In genomic region chr5:156920042-156920860, GRCh38 we compare ENCODE assay signal across 9 cellular contexts. TPM values are rescaled to one million over a fixed set of nuclear protein-coding genes. Genes with fewer than 3 reads are reported as not detected.
DNase-seq lines count a peak whose midpoint lies in the region; ATAC-seq and TF ChIP-seq lines count a peak whose summit lies in the region.
"Had no signal": no experiment of that assay in that cellular context is flagged by ENCODE, and none has a peak within 500 bp of the region (broad histone marks: within the 10 kb centered on the region; RNA-seq: fewer than 3 reads in every experiment).

No MANE protein-coding gene starts in this region.

- H3K36me3 Mint-ChIP-seq in activated CD4-positive, alpha-beta T cell treated with anti-CD3 and anti-CD28 coated beads for 36 hours (ENCODE audit: low read depth), result peaks cover 7% of the 10 kb centered on the region
- H3K36me3 Mint-ChIP-seq in activated T-helper 2 cell treated with anti-CD3 and anti-CD28 coated beads, Interferon-gamma antibody, Interleukin-2, Interleukin-4, amounts not matched to agents 10 μg/mL and 5 μg/mL and 100 μg/mL, durations not matched to agents 14 hours and 24 hours and 36 hours (ENCODE audit: low read depth), result peaks cover 37% of the 10 kb centered on the region
- no peaks in the 10 kb centered on the region for H3K36me3 Mint-ChIP-seq in glutamatergic neuron (ENCODE audit: unreplicated experiment)

- no peaks in the 10 kb centered on the region for H3K27me3 Mint-ChIP-seq in activated CD4-positive, alpha-beta T cell treated with anti-CD3 and anti-CD28 coated beads for 36 hours
- H3K27me3 Mint-ChIP-seq in activated T-helper 2 cell treated with anti-CD3 and anti-CD28 coated beads, Interferon-gamma antibody, Interleukin-2, Interleukin-4, amounts not matched to agents 10 μg/mL and 5 μg/mL and 100 μg/mL, durations not matched to agents 14 hours and 24 hours and 36 hours (ENCODE audit: low read depth), result no peaks in the 10 kb centered on the region
- no peaks in the 10 kb centered on the region for H3K27me3 Mint-ChIP-seq in glutamatergic neuron (ENCODE audit: unreplicated experiment)

- peak; percentile 75 for ATAC-seq in activated CD4-positive, alpha-beta T cell treated with anti-CD3 and anti-CD28 coated beads for 36 hours
- peak; percentile 61 for ATAC-seq in HG03342 (IDR thresholded peaks at IDR 0.05; ENCODE audit: unreplicated experiment)

- peak overlapping the region; percentile 97 for H3K27ac Mint-ChIP-seq in activated CD4-positive, alpha-beta T cell treated with anti-CD3 and anti-CD28 coated beads for 36 hours
- H3K27ac Mint-ChIP-seq in activated T-helper 2 cell treated with anti-CD3 and anti-CD28 coated beads, Interferon-gamma antibody, Interleukin-2, Interleukin-4, amounts not matched to agents 10 μg/mL and 5 μg/mL and 100 μg/mL, durations not matched to agents 14 hours and 24 hours and 36 hours, result peak overlapping the region; percentile 89
- no peak overlapping the region for H3K27ac Mint-ChIP-seq in glutamatergic neuron (ENCODE audit: unreplicated experiment)

- CTCF ChIA-PET in activated CD4-positive, alpha-beta T cell treated with anti-CD3 and anti-CD28 coated beads for 36 hours (lab: Charles Lee), result interaction anchor here (0.6 to 2.7 kb wide), 9 partner anchors 9 to 223 kb away, joined by 4 to 13 read pairs (median 6); partner anchors contain the start of gene MED7

- peak overlapping the region; percentile 58 for H3K4me3 Mint-ChIP-seq in activated CD4-positive, alpha-beta T cell treated with anti-CD3 and anti-CD28 coated beads for 36 hours
- H3K4me3 Mint-ChIP-seq in activated T-helper 2 cell treated with anti-CD3 and anti-CD28 coated beads, Interferon-gamma antibody, Interleukin-2, Interleukin-4, amounts not matched to agents 10 μg/mL and 5 μg/mL and 100 μg/mL, durations not matched to agents 14 hours and 24 hours and 36 hours (ENCODE audit: low read depth), result peak overlapping the region; percentile 64
- no peak overlapping the region for H3K4me3 Mint-ChIP-seq in glutamatergic neuron (ENCODE audit: unreplicated experiment)

- no peak for TF ChIP-seq CTCF in glutamatergic neuron (IDR thresholded peaks at IDR 0.05; ENCODE audit: partially characterized antibody, unreplicated experiment)

- H3K4me1 Mint-ChIP-seq in activated CD4-positive, alpha-beta T cell treated with anti-CD3 and anti-CD28 coated beads for 36 hours, result peaks cover 52% of the 10 kb centered on the region
- H3K4me1 Mint-ChIP-seq in activated T-helper 2 cell treated with anti-CD3 and anti-CD28 coated beads, Interferon-gamma antibody, Interleukin-2, Interleukin-4, amounts not matched to agents 10 μg/mL and 5 μg/mL and 100 μg/mL, durations not matched to agents 14 hours and 24 hours and 36 hours (ENCODE audit: low read depth), result peaks cover 57% of the 10 kb centered on the region
- H3K4me1 Mint-ChIP-seq in glutamatergic neuron (ENCODE audit: low read depth, unreplicated experiment), result no peaks in the 10 kb centered on the region

- POLR2A ChIA-PET in activated CD4-positive, alpha-beta T cell treated with anti-CD3 and anti-CD28 coated beads for 36 hours (lab: Charles Lee), result interaction anchor here (0.6 to 1.7 kb wide), 10 partner anchors 9 to 353 kb away, joined by 3 to 10 read pairs (median 4); partner anchors contain the start of gene MED7

- peak; percentile 84 for DNase-seq in activated CD4-positive, alpha-beta T cell treated with anti-CD3 and anti-CD28 coated beads for 36 hours
- DNase-seq in activated CD4-positive, alpha-beta T cell treated with anti-CD3 and anti-CD28 coated beads, Interleukin-2, amount 50 U/mL, for 1 hour, result no peak
- peak; percentile 39 for DNase-seq in activated T-helper 2 cell treated with anti-CD3 and anti-CD28 coated beads, Interferon-gamma antibody, Interleukin-2, Interleukin-4, amounts not matched to agents 10 μg/mL and 5 μg/mL and 100 μg/mL, durations not matched to agents 14 hours and 24 hours and 36 hours (ENCODE audit: low spot score)
- peak; percentile 75 to 76 for DNase-seq in stimulated activated CD8-positive, alpha-beta memory T cell treated with anti-CD3 and anti-CD28 coated beads, Interleukin-15, amount 100 ng/mL, for 48 hours (ENCODE audit: low read depth in 2 of 2)
- no peak for DNase-seq in glutamatergic neuron
- no peak for DNase-seq in RPMI8226
- DNase-seq in NCI-H128 (lab: John Stamatoyannopoulos, UW; ENCODE audit: unreplicated experiment), result no peak

- intact Hi-C loops in activated CD4-positive, alpha-beta T cell treated with anti-CD3 and anti-CD28 coated beads for 36 hours (cut with DNase I, micrococcal nuclease), result loop anchor here (1.0 to 10.0 kb wide), 15 partner anchors 9 to 682 kb away; partner anchors contain the start of gene HAVCR2 (in 1 of the 2)
- intact Hi-C loops in activated T-helper 2 cell treated with anti-CD3 and anti-CD28 coated beads, Interferon-gamma antibody, Interleukin-2, Interleukin-4, amounts not matched to agents 10 μg/mL and 5 μg/mL and 100 μg/mL, durations not matched to agents 14 hours and 24 hours and 36 hours (cut with micrococcal nuclease), result loop anchor here (1.0 to 10.0 kb wide), 12 partner anchors 9 to 677 kb away; partner anchors contain the start of genes HAVCR2 and MED7

- peaks cover 2% of the 10 kb centered on the region for H3K9me3 Mint-ChIP-seq in activated CD4-positive, alpha-beta T cell treated with anti-CD3 and anti-CD28 coated beads for 36 hours (ENCODE audit: low read depth)
- H3K9me3 Mint-ChIP-seq in activated T-helper 2 cell treated with anti-CD3 and anti-CD28 coated beads, Interferon-gamma antibody, Interleukin-2, Interleukin-4, amounts not matched to agents 10 μg/mL and 5 μg/mL and 100 μg/mL, durations not matched to agents 14 hours and 24 hours and 36 hours, result no peaks in the 10 kb centered on the region
- H3K9me3 Mint-ChIP-seq in glutamatergic neuron (ENCODE audit: unreplicated experiment), result no peaks in the 10 kb centered on the region

RNA-seq across cellular contexts. Expression of gene TIMD4, which starts 42.8 kb away (rescaled TPM):
- total RNA-seq in activated CD4-positive, alpha-beta T cell treated with anti-CD3 and anti-CD28 coated beads for 36 hours, result 1 to 10 TPM; 2.3 to 3.5 TPM
- 5.3 and 5.5 TPM in 2 replicates for total RNA-seq in activated T-helper 2 cell treated with anti-CD3 and anti-CD28 coated beads, Interferon-gamma antibody, Interleukin-2, Interleukin-4, amounts not matched to agents 10 μg/mL and 5 μg/mL and 100 μg/mL, durations not matched to agents 14 hours and 24 hours and 36 hours
- not detected for total RNA-seq in glutamatergic neuron (ENCODE audit: unreplicated experiment)
- total RNA-seq: SK-MEL-5 had no signal

Comparison
In these comparisons a context has a peak if more than half of its experiments do, and no peak if none do; other contexts are left out.
1. DNase-seq: peak in activated CD4-positive, alpha-beta T cell treated with anti-CD3 and anti-CD28 coated beads for 36 hours (single experiment), activated T-helper 2 cell treated with anti-CD3 and anti-CD28 coated beads, Interferon-gamma antibody, Interleukin-2, Interleukin-4, amounts not matched to agents 10 μg/mL and 5 μg/mL and 100 μg/mL, durations not matched to agents 14 hours and 24 hours and 36 hours (single experiment) and stimulated activated CD8-positive, alpha-beta memory T cell treated with anti-CD3 and anti-CD28 coated beads, Interleukin-15, amount 100 ng/mL, for 48 hours (2 of 2); none in activated CD4-positive, alpha-beta T cell treated with anti-CD3 and anti-CD28 coated beads, Interleukin-2, amount 50 U/mL, for 1 hour (single experiment), glutamatergic neuron (single experiment), RPMI8226 (single experiment) and NCI-H128 (single experiment).